ENCODE assay signal across 8 cellular contexts in the genomic region with DNA sequence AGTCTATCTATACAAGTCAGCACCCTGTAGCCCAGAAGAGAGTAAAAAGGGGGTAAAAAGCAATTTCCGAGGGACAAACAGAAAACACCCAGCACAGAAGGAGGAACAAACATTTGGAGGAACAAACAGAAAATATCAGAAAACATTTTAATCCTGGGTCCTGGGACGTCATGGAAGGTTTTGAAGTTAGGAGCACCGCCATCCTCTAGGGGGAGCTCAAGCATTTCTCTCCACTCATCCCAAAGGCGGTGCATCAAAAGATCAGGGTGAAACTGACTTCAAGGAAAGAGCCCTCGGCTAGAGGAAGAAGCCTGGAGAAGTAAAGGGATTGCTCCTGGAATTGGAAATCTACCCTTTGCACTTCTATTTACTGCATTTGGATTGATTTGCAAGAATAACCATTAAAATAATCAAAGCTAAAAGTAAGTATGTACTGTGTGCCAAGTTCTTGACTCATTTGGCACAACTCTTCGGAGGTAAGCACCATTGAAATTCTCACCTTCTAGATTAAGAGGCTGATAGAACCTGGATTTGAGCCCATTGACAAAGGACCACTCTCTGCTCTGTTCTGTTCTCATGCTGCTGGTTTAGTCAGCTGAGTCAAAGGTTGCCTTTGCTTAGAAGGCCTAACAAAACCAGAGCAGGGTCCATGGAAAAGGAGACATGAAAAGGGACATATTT.
A peak's percentile ranks its signal among the peaks of the same experiment; 100 is the strongest.
DNase-seq lines count a peak whose midpoint lies in the region; ATAC-seq lines count a peak whose summit lies in the region.

No MANE protein-coding gene starts in this region.

- H3K36me3 Mint-ChIP-seq in T-helper 2 cell treated with Interferon-gamma antibody and Interleukin-4, amounts not matched to agents 5 μg/mL and 100 μg/mL, for 36 hours (ENCODE audit: low read depth): peaks cover 2% of the 10 kb centered on the region

- peaks cover 1% of the 10 kb centered on the region for H3K27me3 Mint-ChIP-seq in T-helper 2 cell treated with Interferon-gamma antibody and Interleukin-4, amounts not matched to agents 5 μg/mL and 100 μg/mL, for 36 hours (ENCODE audit: low read depth)

- H3K27ac Mint-ChIP-seq in T-helper 2 cell treated with Interferon-gamma antibody and Interleukin-4, amounts not matched to agents 5 μg/mL and 100 μg/mL, for 36 hours: no peak overlapping the region

- peaks cover 11% of the 10 kb centered on the region for H3K4me1 Mint-ChIP-seq in T-helper 2 cell treated with Interferon-gamma antibody and Interleukin-4, amounts not matched to agents 5 μg/mL and 100 μg/mL, for 36 hours (ENCODE audit: low read depth)

- peak; percentile 81 for ATAC-seq in HG02870 (IDR thresholded peaks at IDR 0.05; ENCODE audit: unreplicated experiment)

- no peak overlapping the region for H3K4me3 Mint-ChIP-seq in T-helper 2 cell treated with Interferon-gamma antibody and Interleukin-4, amounts not matched to agents 5 μg/mL and 100 μg/mL, for 36 hours

- DNase-seq in SIG-M5 treated with dmso at 0.1 percent for 504 hours (lab: John Stamatoyannopoulos, UW; ENCODE audit: unreplicated experiment) (peak; percentile 84), SIG-M5 (lab: John Stamatoyannopoulos, UW) (no peak), NCI-H1694 (lab: John Stamatoyannopoulos, UW) (peak; percentile 67), anterior cingulate cortex (lab: John Stamatoyannopoulos, UW) (peak in 40 of 58 donors; percentile 4 to 73 (median 26)), hepatic stellate cell (ENCODE audit: low spot score) (peak; percentile 43)
- peak; percentile 49 for DNase-seq in T-helper 2 cell treated with Interferon-gamma antibody and Interleukin-4, amounts not matched to agents 5 μg/mL and 100 μg/mL, for 36 hours (ENCODE audit: low spot score)
- peak; percentile 33 to 44 for DNase-seq in stimulated activated CD4-positive, alpha-beta T cell treated with anti-CD3 and anti-CD28 coated beads, Interleukin-12 subunit alpha, Interleukin-12 subunit beta, amount 100 ng/mL, for 24 hours (ENCODE audit: low read depth in 2 of 2)

- H3K9me3 Mint-ChIP-seq in T-helper 2 cell treated with Interferon-gamma antibody and Interleukin-4, amounts not matched to agents 5 μg/mL and 100 μg/mL, for 36 hours: no peaks in the 10 kb centered on the region
